In genomic region chr1:34162852-34163766, GRCh38 we compare ENCODE assay signal across 8 cellular contexts. TPM values are rescaled to one million over a fixed set of nuclear protein-coding genes. Genes with fewer than 3 reads are reported as not detected.
A peak's percentile ranks its signal among the peaks of the same experiment; 100 is the strongest.
DNase-seq lines count a peak whose midpoint lies in the region; ATAC-seq, FAIRE-seq and TF ChIP-seq lines count a peak whose summit lies in the region.

No MANE protein-coding gene starts in this region.

- no peak for FAIRE-seq in D721Med (lab: Jason Lieb, UNC)

- H3K27ac Mint-ChIP-seq in activated T-helper 17 cell treated with anti-CD3 and anti-CD28 coated beads, Interleukin-2, amount 50 U/mL, for 72 hours, result no peak overlapping the region

- H3K27me3 Mint-ChIP-seq in activated T-helper 17 cell treated with anti-CD3 and anti-CD28 coated beads, Interleukin-2, amount 50 U/mL, for 72 hours, result peaks cover 43% of the 10 kb centered on the region

- DNase-seq in D721Med (ENCODE audit: insufficient read length, low spot score) (no peak), NCI-H1105 (lab: John Stamatoyannopoulos, UW) (peak; percentile 13), Right ventricle myocardium inferior (ENCODE audit: missing footprints) (no peak), omental fat pad (ENCODE audit: low spot score) (peak; percentile 27), MV-4-11 (lab: John Stamatoyannopoulos, UW) (no peak)

- peak; percentile 41 for TF ChIP-seq CTCF in D721Med (IDR thresholded peaks at IDR 0.05; ENCODE audit: insufficient read depth, missing control alignments)
- TF ChIP-seq CTCF in omental fat pad (IDR thresholded peaks at IDR 0.05), result no peak

- peak; percentile 39 for ATAC-seq in GM19468 (IDR thresholded peaks at IDR 0.05; ENCODE audit: extremely low read depth, unreplicated experiment)
- ATAC-seq in activated T-helper 17 cell treated with anti-CD3 and anti-CD28 coated beads, Interleukin-2, amount 50 U/mL, for 72 hours (replicated peaks), result peak; percentile 56
- ATAC-seq in Right ventricle myocardium inferior, result peak; percentile 89
- peak; percentile 93 for ATAC-seq in omental fat pad (ENCODE audit: low FRiP score)
- no peak for ATAC-seq in HG02763 (IDR thresholded peaks at IDR 0.05; ENCODE audit: unreplicated experiment)

- H3K9me3 Mint-ChIP-seq in activated T-helper 17 cell treated with anti-CD3 and anti-CD28 coated beads, Interleukin-2, amount 50 U/mL, for 72 hours, result no peaks in the 10 kb centered on the region

- H3K4me3 Mint-ChIP-seq in activated T-helper 17 cell treated with anti-CD3 and anti-CD28 coated beads, Interleukin-2, amount 50 U/mL, for 72 hours, result peak overlapping the region; percentile 51

- H3K36me3 Mint-ChIP-seq in activated T-helper 17 cell treated with anti-CD3 and anti-CD28 coated beads, Interleukin-2, amount 50 U/mL, for 72 hours (ENCODE audit: low read depth), result no peaks in the 10 kb centered on the region

- H3K4me1 Mint-ChIP-seq in activated T-helper 17 cell treated with anti-CD3 and anti-CD28 coated beads, Interleukin-2, amount 50 U/mL, for 72 hours, result peaks cover 5% of the 10 kb centered on the region

- intact Hi-C loops in Right ventricle myocardium inferior (cut with DNase I), result loop anchor here (10.0 kb wide), 1 partner anchor 528 kb away; no protein-coding TSS in a partner anchor

RNA-seq across cellular contexts. Expression of gene CSMD2, which starts 1.9 kb away (rescaled TPM):
- total RNA-seq in activated T-helper 17 cell treated with anti-CD3 and anti-CD28 coated beads, Interleukin-2, amount 50 U/mL, for 72 hours, result not detected
- total RNA-seq in Right ventricle myocardium inferior (0.32 TPM), omental fat pad (1 to 10 TPM in 1 of 4 donors, under 1 TPM in 2, not detected in 1; 0.19 to 3.8 (median 0.60) TPM)

RNA-seq across cellular contexts. Expression of gene C1orf94, which starts 13.6 kb away (rescaled TPM):
- total RNA-seq in activated T-helper 17 cell treated with anti-CD3 and anti-CD28 coated beads, Interleukin-2, amount 50 U/mL, for 72 hours, result not detected
- total RNA-seq in Right ventricle myocardium inferior (not detected), omental fat pad (not detected)

Comparison
In these comparisons a context has a peak if more than half of its experiments do, and no peak if none do; other contexts are left out.
1. DNase-seq: peak in NCI-H1105 (single experiment) and omental fat pad (single experiment); none in D721Med (single experiment), Right ventricle myocardium inferior (single experiment) and MV-4-11 (single experiment).